ENCODE assay signal across 22 cellular contexts in genomic region chr9:81627481-81627880, GRCh38.
"Had no signal": no experiment of that assay in that cellular context is flagged by ENCODE, and none has a peak within 500 bp of the region (broad histone marks: within the 10 kb centered on the region; RNA-seq: fewer than 3 reads in every experiment).

No MANE protein-coding gene starts in this region.

- H3K27me3 ChIP-seq: colonic mucosa, gastroesophageal sphincter, heart right ventricle, neutrophil, tibial nerve, uterus had no signal

- H2AFZ ChIP-seq: parathyroid adenoma had no signal

- H3K9me3 ChIP-seq: colonic mucosa, gastroesophageal sphincter, heart right ventricle, neutrophil, tibial nerve, uterus had no signal

- H3K27ac ChIP-seq: colonic mucosa, gastroesophageal sphincter, heart right ventricle, neutrophil, parathyroid adenoma, tibial nerve, uterus had no signal

- H3K4me1 ChIP-seq: colonic mucosa, parathyroid adenoma, uterus had no signal

- H3K9ac ChIP-seq: parathyroid adenoma had no signal

- H3K4me3 ChIP-seq: colonic mucosa, gastroesophageal sphincter, heart right ventricle, tibial nerve, uterus had no signal

- H3K79me2 ChIP-seq: parathyroid adenoma had no signal

- DNase-seq: activated CD4-positive, alpha-beta T cell treated with anti-CD3 and anti-CD28 coated beads, Interleukin-2, amount 10 ng/mL, durations not matched to agents 24 days and 14 days; activated CD8-positive, alpha-beta T cell treated with anti-CD3 and anti-CD28 coated beads for 36 hours; activated naive CD4-positive, alpha-beta T cell treated with Interleukin-2 at 50 U/mL for 16 hours; activated naive CD8-positive, alpha-beta T cell treated with anti-CD3 and anti-CD28 coated beads, Interleukin-2, amount 10 ng/mL, durations not matched to agents 7 days and 5 days; activated T-cell treated with anti-CD3 and anti-CD28 coated beads, Interleukin-2, amount 50 U/mL, for 24 hours; amygdala; central memory CD4-positive, alpha-beta T cell; colonic mucosa; endodermal cell; heart right ventricle; left cardiac atrium; natural killer cell; retina; stimulated activated CD8-positive, alpha-beta memory T cell treated with anti-CD3 and anti-CD28 coated beads, Interleukin-4, amount 100 ng/mL, for 48 hours; stimulated activated naive CD4-positive, alpha-beta T cell; T-helper 1 cell; T-helper 9 cell; uterus had no signal

- H3K36me3 ChIP-seq: colonic mucosa, neutrophil, uterus had no signal
